Comparison of ENCODE assay signal across 19 cellular contexts in genomic region chr12:93662961-93663728, GRCh38. TPM values are rescaled to one million over a fixed set of nuclear protein-coding genes. Genes with fewer than 3 reads are reported as not detected.
DNase-seq lines count a peak whose midpoint lies in the region; ATAC-seq, FAIRE-seq and TF ChIP-seq lines count a peak whose summit lies in the region.
"Had no signal": no experiment of that assay in that cellular context is flagged by ENCODE, and none has a peak within 500 bp of the region (broad histone marks: within the 10 kb centered on the region; RNA-seq: fewer than 3 reads in every experiment).

No MANE protein-coding gene starts in this region.

- DNase-seq in NCI-H345 (lab: John Stamatoyannopoulos, UW) (peak; percentile 13), NCI-H345 treated with DMSO at 0.1 percent for 48 hours (lab: John Stamatoyannopoulos, UW; ENCODE audit: unreplicated experiment) (no peak), WTC11 (ENCODE audit: low spot score) (no peak), right atrium auricular region (ENCODE audit: low spot score) (peak; percentile 70), small intestine (peak; percentile 63), HTR-8/SVneo (ENCODE audit: insufficient read length, low spot score) (no peak)
- no peak for DNase-seq in activated naive CD4-positive, alpha-beta T cell treated with anti-CD3 and anti-CD28 coated beads for 36 hours
- DNase-seq in CD4-positive, alpha-beta memory T cell: no peak
- DNase-seq: aorta, colonic mucosa, NCI-H2227 treated with DMSO at 0.1 percent for 48 hours had no signal

- CTCF ChIA-PET in WTC11 (lab: Charles Lee): no interaction called here
- CTCF ChIA-PET in activated naive CD4-positive, alpha-beta T cell treated with anti-CD3 and anti-CD28 coated beads for 36 hours (lab: Charles Lee): no interaction called here
- CTCF ChIA-PET in CD4-positive, alpha-beta memory T cell (lab: Charles Lee; ENCODE audit: partially characterized antibody): no interaction called here

- no peak for FAIRE-seq in small intestine (lab: Jason Lieb, UNC)
- FAIRE-seq in HTR-8/SVneo (lab: Jason Lieb, UNC): no peak
- FAIRE-seq: A549, endothelial cell of umbilical vein, keratinocyte had no signal

- peaks cover 6% of the 10 kb centered on the region for H3K4me1 Mint-ChIP-seq in WTC11
- no peaks in the 10 kb centered on the region for H3K4me1 Mint-ChIP-seq in activated naive CD4-positive, alpha-beta T cell treated with anti-CD3 and anti-CD28 coated beads for 36 hours (ENCODE audit: low read depth)
- no peaks in the 10 kb centered on the region for H3K4me1 Mint-ChIP-seq in CD4-positive, alpha-beta memory T cell
- H3K4me1 Mint-ChIP-seq: CD14-positive monocyte had no signal

- POLR2A ChIA-PET in WTC11 (lab: Charles Lee): no interaction called here
- POLR2A ChIA-PET in CD4-positive, alpha-beta memory T cell (lab: Charles Lee; ENCODE audit: partially characterized antibody): no interaction called here

- H3K9me3 Mint-ChIP-seq in WTC11: peaks cover 11% of the 10 kb centered on the region
- H3K9me3 Mint-ChIP-seq in activated naive CD4-positive, alpha-beta T cell treated with anti-CD3 and anti-CD28 coated beads for 36 hours: no peaks in the 10 kb centered on the region
- H3K9me3 Mint-ChIP-seq in CD4-positive, alpha-beta memory T cell: no peaks in the 10 kb centered on the region

- H3K27me3 Mint-ChIP-seq in WTC11 (ENCODE audit: low read depth): no peaks in the 10 kb centered on the region
- H3K27me3 Mint-ChIP-seq in activated naive CD4-positive, alpha-beta T cell treated with anti-CD3 and anti-CD28 coated beads for 36 hours (ENCODE audit: low read depth): no peaks in the 10 kb centered on the region
- H3K27me3 Mint-ChIP-seq in CD4-positive, alpha-beta memory T cell: peaks cover 4 to 5% of the 10 kb centered on the region in 2 donors

- H3K4me1 ChIP-seq in right atrium auricular region: no peaks in the 10 kb centered on the region
- no peaks in the 10 kb centered on the region for H3K4me1 ChIP-seq in small intestine (ENCODE audit: control insufficient read depth in 2 of 2, insufficient read depth in 1 of 2, low read depth in 1 of 2, low read length in 1 of 2)
- H3K4me1 ChIP-seq in CD4-positive, alpha-beta memory T cell (ENCODE audit: insufficient read depth, low read length): no peaks in the 10 kb centered on the region
- H3K4me1 ChIP-seq: A549, colonic mucosa, tibial nerve had no signal

- H3K4me3 Mint-ChIP-seq in WTC11: no peak overlapping the region
- H3K4me3 Mint-ChIP-seq in activated naive CD4-positive, alpha-beta T cell treated with anti-CD3 and anti-CD28 coated beads for 36 hours: no peak overlapping the region
- H3K4me3 Mint-ChIP-seq in CD4-positive, alpha-beta memory T cell: no peak overlapping the region
- H3K4me3 Mint-ChIP-seq: CD14-positive monocyte had no signal

- H3K27ac ChIP-seq in right atrium auricular region: no peak overlapping the region
- no peak overlapping the region for H3K27ac ChIP-seq in small intestine (ENCODE audit: low read depth in 1 of 2, low read length in 1 of 2)
- no peak overlapping the region for H3K27ac ChIP-seq in CD4-positive, alpha-beta memory T cell (ENCODE audit: low read depth, low read length)
- H3K27ac ChIP-seq: A549, colonic mucosa, skin epidermis, tibial nerve had no signal

- TF ChIP-seq CTCF in WTC11 (IDR thresholded peaks at IDR 0.05) (no peak), right atrium auricular region (IDR thresholded peaks at IDR 0.05) (no peak)

- intact Hi-C loops in activated naive CD4-positive, alpha-beta T cell treated with anti-CD3 and anti-CD28 coated beads for 36 hours (cut with micrococcal nuclease): no loop called here
- intact Hi-C loops in CD4-positive, alpha-beta memory T cell (cut with micrococcal nuclease): no loop called here

- 74 to 81% (median 80%) methylated on average over 4 of the region's 4 CpGs for WGBS in small intestine, 3 donors

- H3K4me3 ChIP-seq in right atrium auricular region: no peak overlapping the region
- no peak overlapping the region for H3K4me3 ChIP-seq in small intestine (ENCODE audit: low read depth in 1 of 2, low read length in 2 of 2)
- no peak overlapping the region for H3K4me3 ChIP-seq in CD4-positive, alpha-beta memory T cell (ENCODE audit: low read length in 2 of 2)
- H3K4me3 ChIP-seq: A549, colonic mucosa, HAP-1, skin epidermis, tibial nerve had no signal

- no peaks in the 10 kb centered on the region for H3K27me3 ChIP-seq in right atrium auricular region
- H3K27me3 ChIP-seq in small intestine (ENCODE audit: control insufficient read depth in 2 of 2, insufficient read depth in 2 of 2, low read length in 2 of 2): no peaks in the 10 kb centered on the region
- H3K27me3 ChIP-seq in CD4-positive, alpha-beta memory T cell (ENCODE audit: insufficient read depth, low read length): no peaks in the 10 kb centered on the region
- H3K27me3 ChIP-seq: colonic mucosa, tibial nerve had no signal

- H3K36me3 Mint-ChIP-seq in WTC11: no peaks in the 10 kb centered on the region
- H3K36me3 Mint-ChIP-seq in activated naive CD4-positive, alpha-beta T cell treated with anti-CD3 and anti-CD28 coated beads for 36 hours (ENCODE audit: low read depth): no peaks in the 10 kb centered on the region
- no peaks in the 10 kb centered on the region for H3K36me3 Mint-ChIP-seq in CD4-positive, alpha-beta memory T cell
- H3K36me3 Mint-ChIP-seq: CD14-positive monocyte had no signal

- H3K9me3 ChIP-seq in right atrium auricular region: no peaks in the 10 kb centered on the region
- H3K9me3 ChIP-seq in small intestine (ENCODE audit: control insufficient read depth, low read depth): no peaks in the 10 kb centered on the region
- H3K9me3 ChIP-seq in CD4-positive, alpha-beta memory T cell (ENCODE audit: control insufficient read depth in 1 of 2, low read length in 2 of 2): no peaks in the 10 kb centered on the region
- H3K9me3 ChIP-seq: A549, colonic mucosa, HAP-1, tibial nerve had no signal

- no peak for ATAC-seq in WTC11
- ATAC-seq: A549 had no signal

- no peak overlapping the region for H3K27ac Mint-ChIP-seq in WTC11
- no peak overlapping the region for H3K27ac Mint-ChIP-seq in activated naive CD4-positive, alpha-beta T cell treated with anti-CD3 and anti-CD28 coated beads for 36 hours
- no peak overlapping the region for H3K27ac Mint-ChIP-seq in CD4-positive, alpha-beta memory T cell
- H3K27ac Mint-ChIP-seq: activated T-helper 2 cell treated with anti-CD3 and anti-CD28 coated beads, Interferon-gamma antibody, Interleukin-2, Interleukin-4, amounts not matched to agents 10 μg/mL and 5 μg/mL and 100 μg/mL, durations not matched to agents 14 hours and 24 hours and 36 hours; CD14-positive monocyte had no signal

- H3K36me3 ChIP-seq in right atrium auricular region (no peaks in the 10 kb centered on the region), small intestine (ENCODE audit: control insufficient read depth in 2 of 2, insufficient read depth in 2 of 2, low read length in 2 of 2) (no peaks in the 10 kb centered on the region)
- no peaks in the 10 kb centered on the region for H3K36me3 ChIP-seq in CD4-positive, alpha-beta memory T cell (ENCODE audit: insufficient read depth, low read length)
- H3K36me3 ChIP-seq: colonic mucosa, HAP-1, tibial nerve had no signal

TF ChIP-seq in WTC11, 78 proteins besides CTCF, POLR2A, EP300 and RAD21:
- TF ChIP-seq RELA (CRISPR knock-in tag; IDR thresholded peaks at IDR 0.05; ENCODE audit: borderline replicate concordance) (no peak), ZNF396 (CRISPR knock-in tag; IDR thresholded peaks at IDR 0.05; ENCODE audit: borderline replicate concordance) (no peak), GRHL2 (CRISPR knock-in tag; IDR thresholded peaks at IDR 0.05; ENCODE audit: insufficient replicate concordance, severe bottlenecking) (no peak), MYBL2 (CRISPR knock-in tag; IDR thresholded peaks at IDR 0.05) (no peak), GABPB1 (CRISPR knock-in tag; IDR thresholded peaks at IDR 0.05) (peak; percentile 99), USF2 (CRISPR knock-in tag; IDR thresholded peaks at IDR 0.05) (no peak)

RNA-seq across cellular contexts. Expression of gene CRADD, which starts 14.0 kb away (rescaled TPM):
- total RNA-seq in WTC11 (2021) (7.1 to 11.6 TPM (median 9.1 TPM) in 3 replicates), right atrium auricular region (10 to 100 TPM; 56.1 to 94.8 TPM)
- 10 to 100 TPM; 19.0 to 49.4 (median 31.3) TPM for polyA plus RNA-seq in small intestine
- total RNA-seq in activated naive CD4-positive, alpha-beta T cell treated with anti-CD3 and anti-CD28 coated beads for 36 hours: 10 to 100 TPM; 14.3 to 15.6 TPM
- 10 to 100 TPM; 15.7 to 16.0 TPM for total RNA-seq in CD4-positive, alpha-beta memory T cell
- 10 to 100 TPM; 13.3 to 18.3 TPM for polyA plus RNA-seq in CD4-positive, alpha-beta memory T cell

Comparison
In these comparisons a context has a peak if more than half of its experiments do, and no peak if none do; other contexts are left out.
1. DNase-seq: peak in NCI-H345 (single experiment), right atrium auricular region (single experiment) and small intestine (single experiment); none in NCI-H345 treated with DMSO at 0.1 percent for 48 hours (single experiment), WTC11 (single experiment), activated naive CD4-positive, alpha-beta T cell treated with anti-CD3 and anti-CD28 coated beads for 36 hours (single experiment), CD4-positive, alpha-beta memory T cell (0 of 5) and HTR-8/SVneo (single experiment).